Comparison of ENCODE assay signal across 24 cellular contexts in the genomic region with DNA sequence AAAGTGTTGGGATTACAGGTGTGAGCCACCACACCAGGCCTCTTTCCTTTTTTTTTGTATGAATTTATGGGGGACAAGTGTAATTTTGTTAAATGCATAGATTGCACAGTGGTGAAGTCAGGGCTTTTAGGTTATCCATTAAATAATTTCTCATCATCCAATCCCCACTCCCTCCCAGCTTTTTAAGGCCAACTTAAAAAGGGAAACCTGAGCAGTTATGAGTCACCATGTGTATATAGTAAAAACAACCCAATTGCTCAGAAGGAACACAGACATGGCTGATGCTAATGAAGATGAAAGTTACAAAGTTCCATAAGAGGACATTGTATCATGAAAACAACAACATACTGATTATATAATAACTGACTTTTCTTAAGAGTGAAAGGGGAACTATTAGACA. TPM values are rescaled to one million over a fixed set of nuclear protein-coding genes. Genes with fewer than 3 reads are reported as not detected.
DNase-seq lines count a peak whose midpoint lies in the region; ATAC-seq and TF ChIP-seq lines count a peak whose summit lies in the region.
"Had no signal": no experiment of that assay in that cellular context is flagged by ENCODE, and none has a peak within 500 bp of the region (broad histone marks: within the 10 kb centered on the region; RNA-seq: fewer than 3 reads in every experiment).

No MANE protein-coding gene starts in this region.

- ATAC-seq in HG03025 (IDR thresholded peaks at IDR 0.05; ENCODE audit: low FRiP score, unreplicated experiment): no peak
- no peak for ATAC-seq in HG03342 (IDR thresholded peaks at IDR 0.05; ENCODE audit: unreplicated experiment)
- ATAC-seq in stimulated activated naive CD8-positive, alpha-beta T cell treated with anti-CD3 and anti-CD28 coated beads, Interleukin-15, amount 100 ng/mL, for 72 hours: no peak
- no peak for ATAC-seq in HG03521 (IDR thresholded peaks at IDR 0.05; ENCODE audit: unreplicated experiment)
- ATAC-seq: left lobe of liver; stimulated activated effector memory CD8-positive, alpha-beta T cell treated with anti-CD3 and anti-CD28 coated beads, Interleukin-12 subunit alpha, Interleukin-12 subunit beta, amount 100 ng/mL, for 72 hours had no signal

- H3K27me3 ChIP-seq in kidney epithelial cell (ENCODE audit: control insufficient read depth, insufficient read depth, low read length): no peaks in the 10 kb centered on the region
- H3K27me3 ChIP-seq: dorsolateral prefrontal cortex, testis had no signal

- no peak overlapping the region for H3K27ac Mint-ChIP-seq in stimulated activated naive CD8-positive, alpha-beta T cell treated with anti-CD3 and anti-CD28 coated beads, Interleukin-15, amount 100 ng/mL, for 72 hours
- H3K27ac Mint-ChIP-seq: CD8-positive, alpha-beta memory T cell; HFFc6; stimulated activated effector memory CD8-positive, alpha-beta T cell treated with anti-CD3 and anti-CD28 coated beads, Interleukin-12 subunit alpha, Interleukin-12 subunit beta, amount 100 ng/mL, for 72 hours had no signal

- peaks cover 6 to 7% of the 10 kb centered on the region in 2 donors for H3K9me3 Mint-ChIP-seq in stimulated activated naive CD8-positive, alpha-beta T cell treated with anti-CD3 and anti-CD28 coated beads, Interleukin-15, amount 100 ng/mL, for 72 hours

- peak; percentile 49 for DNase-seq in Caki2 (ENCODE audit: low read depth)
- DNase-seq in LHCN-M2 (ENCODE audit: low read depth): peak; percentile 53
- DNase-seq in choroid plexus epithelial cell (ENCODE audit: low read depth): peak; percentile 32
- peak; percentile 35 for DNase-seq in kidney epithelial cell (ENCODE audit: low read depth)
- DNase-seq in stimulated activated naive CD8-positive, alpha-beta T cell treated with anti-CD3 and anti-CD28 coated beads, Interleukin-15, amount 100 ng/mL, for 72 hours: no peak
- DNase-seq: activated CD4-positive, alpha-beta T cell treated with anti-CD3 and anti-CD28 coated beads, Interleukin-2, amount 50 U/mL, for 1 hour; activated CD8-positive, alpha-beta memory T cell treated with anti-CD3 and anti-CD28 coated beads, Interleukin-2, amount 50 U/mL, for 4 hours; CD8-positive, alpha-beta memory T cell; DMS79 treated with DMSO at 0.1 percent for 48 hours; dorsolateral prefrontal cortex; glutamatergic neuron; HFFc6; MM.1S; NCI-H1436; NCI-H526 treated with DMSO at 0.1 percent for 48 hours; posterior cingulate gyrus; SHP77 treated with DMSO at 0.1 percent for 48 hours; testis had no signal

- in situ Hi-C loops in Caki2 (cut with HindIII; ENCODE audit: low pct_unique_long_range_greater_than_20kb, low sequenced_read_pairs): no loop called here

- no peaks in the 10 kb centered on the region for H3K27me3 Mint-ChIP-seq in stimulated activated naive CD8-positive, alpha-beta T cell treated with anti-CD3 and anti-CD28 coated beads, Interleukin-15, amount 100 ng/mL, for 72 hours
- H3K27me3 Mint-ChIP-seq: CD8-positive, alpha-beta memory T cell; IgD-negative memory B cell had no signal

- H3K4me3 ChIP-seq in choroid plexus epithelial cell (ENCODE audit: low read depth, low read length) (no peak overlapping the region), kidney epithelial cell (ENCODE audit: low read depth, low read length) (no peak overlapping the region)
- H3K4me3 ChIP-seq: dorsolateral prefrontal cortex, testis had no signal

- H3K4me3 Mint-ChIP-seq in stimulated activated naive CD8-positive, alpha-beta T cell treated with anti-CD3 and anti-CD28 coated beads, Interleukin-15, amount 100 ng/mL, for 72 hours: no peak overlapping the region
- H3K4me3 Mint-ChIP-seq: CD8-positive, alpha-beta memory T cell; HFFc6; stimulated activated effector memory CD8-positive, alpha-beta T cell treated with anti-CD3 and anti-CD28 coated beads, Interleukin-12 subunit alpha, Interleukin-12 subunit beta, amount 100 ng/mL, for 72 hours had no signal

- no peaks in the 10 kb centered on the region for H3K36me3 ChIP-seq in kidney epithelial cell (ENCODE audit: control insufficient read depth, insufficient read depth, low read length)

- no peaks in the 10 kb centered on the region for H3K4me1 Mint-ChIP-seq in stimulated activated naive CD8-positive, alpha-beta T cell treated with anti-CD3 and anti-CD28 coated beads, Interleukin-15, amount 100 ng/mL, for 72 hours

- TF ChIP-seq CTCF in choroid plexus epithelial cell (conservative IDR thresholded peaks at IDR 0.05; ENCODE audit: low read depth, low read length) (no peak), kidney epithelial cell (IDR thresholded peaks at IDR 0.05; ENCODE audit: insufficient read depth, low read length, poor library complexity, severe bottlenecking) (no peak)

RNA-seq across cellular contexts. Expression of a gene that starts 25.6 kb away (rescaled TPM):
- 14.6 and 16.5 TPM in 2 replicates for total RNA-seq in Caki2 (2014; rRNA removed; shearing (Covaris generic); ENCODE audit: low replicate concordance)
- total RNA-seq in LHCN-M2 (2014; rRNA removed) (12.2 and 12.3 TPM in 2 replicates), kidney epithelial cell (17.6 and 21.1 TPM in 2 replicates)
- polyA plus RNA-seq in LHCN-M2 (2012): 3.3 TPM

Comparison
In these comparisons a context has a peak if more than half of its experiments do, and no peak if none do; other contexts are left out.
1. DNase-seq: peak in Caki2 (single experiment), LHCN-M2 (single experiment), choroid plexus epithelial cell (single experiment) and kidney epithelial cell (single experiment); none in stimulated activated naive CD8-positive, alpha-beta T cell treated with anti-CD3 and anti-CD28 coated beads, Interleukin-15, amount 100 ng/mL, for 72 hours (0 of 2).